In the genomic region with DNA sequence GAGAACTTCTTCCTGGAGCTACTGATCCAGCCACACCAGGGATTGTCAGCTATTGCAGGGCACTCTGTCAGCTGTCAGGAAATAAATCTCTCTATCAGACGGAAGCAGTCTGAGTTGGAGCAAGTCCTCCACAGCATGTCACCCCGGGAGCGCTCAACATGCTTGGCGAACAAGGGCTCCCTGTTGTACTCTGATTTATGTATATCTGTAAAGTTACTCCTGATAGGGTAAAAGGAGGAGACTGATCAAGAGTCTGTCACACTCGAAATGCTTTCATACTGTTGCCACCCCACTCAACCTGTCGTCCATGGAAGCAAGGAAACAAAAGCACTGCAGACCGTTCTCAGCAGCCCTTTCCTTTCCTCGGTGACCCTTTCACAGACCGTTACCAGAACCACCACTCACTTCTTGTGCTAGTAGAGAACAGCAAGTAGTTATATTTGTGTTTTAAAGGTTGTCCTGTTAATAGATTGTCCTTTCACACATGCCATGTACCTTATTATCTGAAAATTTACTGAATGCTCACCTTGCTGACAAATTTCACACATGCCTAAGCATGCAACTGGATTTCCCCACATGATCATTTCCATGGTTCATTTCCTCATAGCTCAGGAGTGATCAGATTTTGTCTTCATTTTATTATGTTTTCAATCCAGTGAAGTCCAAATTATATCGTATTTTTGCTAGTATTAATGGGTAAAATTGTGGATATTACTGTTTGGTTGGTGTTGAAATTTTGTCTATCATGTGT, we compare ENCODE assay signal across 8 cellular contexts.
DNase-seq lines count a peak whose midpoint lies in the region; ATAC-seq and TF ChIP-seq lines count a peak whose summit lies in the region.

No MANE protein-coding gene starts in this region.

- ATAC-seq in HG03045 (IDR thresholded peaks at IDR 0.05; ENCODE audit: unreplicated experiment) (peak; percentile 49), GM21381 (IDR thresholded peaks at IDR 0.05; ENCODE audit: unreplicated experiment) (no peak), GM21825 (IDR thresholded peaks at IDR 0.05; ENCODE audit: unreplicated experiment) (no peak), HG02870 (IDR thresholded peaks at IDR 0.05; ENCODE audit: unreplicated experiment) (no peak), natural killer cell (no peak)
- ATAC-seq in activated naive CD8-positive, alpha-beta T cell treated with anti-CD3 and anti-CD28 coated beads, Interleukin-2, amount 10 ng/mL, durations not matched to agents 7 days and 5 days (ENCODE audit: low read depth) = peak; percentile 61

- H3K9me3 Mint-ChIP-seq in activated naive CD8-positive, alpha-beta T cell treated with anti-CD3 and anti-CD28 coated beads, Interleukin-2, amount 10 ng/mL, durations not matched to agents 7 days and 5 days = no peaks in the 10 kb centered on the region
- H3K9me3 Mint-ChIP-seq in nephron (no peaks in the 10 kb centered on the region), natural killer cell (peaks cover 2 to 4% of the 10 kb centered on the region in 2 donors)

- peak overlapping the region; percentile 58 for H3K4me3 Mint-ChIP-seq in activated naive CD8-positive, alpha-beta T cell treated with anti-CD3 and anti-CD28 coated beads, Interleukin-2, amount 10 ng/mL, durations not matched to agents 7 days and 5 days
- H3K4me3 Mint-ChIP-seq in nephron (peak overlapping the region; percentile 53 to 80 (median 62)), natural killer cell (no peak overlapping the region)

- no peaks in the 10 kb centered on the region for H3K36me3 Mint-ChIP-seq in activated naive CD8-positive, alpha-beta T cell treated with anti-CD3 and anti-CD28 coated beads, Interleukin-2, amount 10 ng/mL, durations not matched to agents 7 days and 5 days
- H3K36me3 Mint-ChIP-seq in nephron (ENCODE audit: low read depth) (no peaks in the 10 kb centered on the region), natural killer cell (no peaks in the 10 kb centered on the region)

- H3K4me1 Mint-ChIP-seq in activated naive CD8-positive, alpha-beta T cell treated with anti-CD3 and anti-CD28 coated beads, Interleukin-2, amount 10 ng/mL, durations not matched to agents 7 days and 5 days = peaks cover 7% of the 10 kb centered on the region
- peaks cover 15% of the 10 kb centered on the region for H3K4me1 Mint-ChIP-seq in nephron
- H3K4me1 Mint-ChIP-seq in natural killer cell = no peaks in the 10 kb centered on the region

- intact Hi-C loops in natural killer cell (cut with micrococcal nuclease) = no loop called here

- POLR2A ChIA-PET in activated naive CD8-positive, alpha-beta T cell treated with anti-CD3 and anti-CD28 coated beads, Interleukin-2, amount 10 ng/mL, durations not matched to agents 7 days and 5 days (lab: Charles Lee) = no interaction called here

- peak; percentile 2 for DNase-seq in GM10266 (ENCODE audit: extremely low spot score)
- DNase-seq in activated naive CD8-positive, alpha-beta T cell treated with anti-CD3 and anti-CD28 coated beads, Interleukin-2, amount 10 ng/mL, durations not matched to agents 7 days and 5 days = peak; percentile 25
- DNase-seq in natural killer cell = no peak

- no peak overlapping the region for H3K27ac Mint-ChIP-seq in activated naive CD8-positive, alpha-beta T cell treated with anti-CD3 and anti-CD28 coated beads, Interleukin-2, amount 10 ng/mL, durations not matched to agents 7 days and 5 days
- H3K27ac Mint-ChIP-seq in nephron = peak overlapping the region; percentile 64 to 78 (median 76)
- H3K27ac Mint-ChIP-seq in natural killer cell = no peak overlapping the region

- H3K27me3 Mint-ChIP-seq in activated naive CD8-positive, alpha-beta T cell treated with anti-CD3 and anti-CD28 coated beads, Interleukin-2, amount 10 ng/mL, durations not matched to agents 7 days and 5 days = peaks cover 5% of the 10 kb centered on the region
- H3K27me3 Mint-ChIP-seq in nephron (ENCODE audit: low read depth) (peaks cover 5% of the 10 kb centered on the region), natural killer cell (ENCODE audit: low read depth in 2 of 2) (no peaks in the 10 kb centered on the region)

- TF ChIP-seq CTCF in GM10266 (IDR thresholded peaks at IDR 0.05; ENCODE audit: control insufficient read depth, insufficient read depth, low read depth, missing control alignments) (no peak), nephron (IDR thresholded peaks at IDR 0.05; ENCODE audit: unreplicated experiment in 3 of 3) (no peak), natural killer cell (IDR thresholded peaks at IDR 0.05) (no peak)

Comparison
In these comparisons a context has a peak if more than half of its experiments do, and no peak if none do; other contexts are left out.
1. ATAC-seq: peak in HG03045 (single experiment) and activated naive CD8-positive, alpha-beta T cell treated with anti-CD3 and anti-CD28 coated beads, Interleukin-2, amount 10 ng/mL, durations not matched to agents 7 days and 5 days (single experiment); none in GM21381 (single experiment), GM21825 (single experiment), HG02870 (single experiment) and natural killer cell (0 of 3).
2. H3K27ac Mint-ChIP-seq: peak in nephron (3 of 3); none in activated naive CD8-positive, alpha-beta T cell treated with anti-CD3 and anti-CD28 coated beads, Interleukin-2, amount 10 ng/mL, durations not matched to agents 7 days and 5 days (single experiment) and natural killer cell (0 of 2).